1 cellular context compared by ENCODE assay signal in the genomic region with DNA sequence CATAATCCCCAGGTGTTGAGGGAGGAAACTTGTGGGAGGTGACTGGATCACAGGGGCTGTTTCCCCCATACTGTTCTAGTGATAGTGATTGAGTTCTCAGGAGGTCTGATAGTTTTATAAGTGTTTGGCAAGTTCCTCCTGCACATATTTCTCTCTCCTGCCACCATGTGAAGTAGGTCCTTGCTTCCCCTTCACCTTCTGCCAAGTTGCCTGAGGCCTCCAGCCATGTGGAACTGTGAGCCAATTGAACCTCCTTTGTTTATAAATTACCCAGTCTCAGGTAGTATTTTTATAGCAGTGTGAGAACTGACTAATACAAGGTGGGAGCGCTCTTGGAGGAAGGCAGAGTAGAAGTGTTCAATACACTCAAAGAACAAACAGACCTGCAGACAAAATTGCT.
TF ChIP-seq lines count a peak whose summit lies in the region.

No MANE protein-coding gene starts in this region.

TF ChIP-seq in SK-N-SH, 30 proteins besides CTCF, POLR2A, EP300 and RAD21 (continued from another document):
- TF ChIP-seq FOXM1 (IDR thresholded peaks at IDR 0.05; ENCODE audit: low read depth), result no peak
